In the genomic region with DNA sequence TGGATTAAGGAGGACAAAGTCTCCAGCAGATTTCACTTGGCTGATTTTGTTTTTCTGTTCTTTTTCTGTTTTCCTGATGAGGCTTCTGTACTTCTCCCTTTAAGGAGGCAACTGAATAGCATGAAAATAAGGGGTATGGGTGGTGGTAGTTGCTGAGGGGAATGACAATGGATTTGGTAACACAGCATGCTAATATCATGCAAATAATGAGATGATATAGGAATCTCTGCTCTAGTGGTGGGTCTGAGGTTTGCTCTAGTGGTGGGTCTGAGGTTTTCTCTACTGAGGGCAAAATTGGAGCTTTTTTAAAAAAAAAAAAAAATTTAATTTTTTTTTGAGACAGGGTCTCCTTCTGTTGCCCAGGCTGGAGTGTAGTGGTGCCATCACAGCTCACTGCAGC, we compare ENCODE assay signal across 17 cellular contexts.
DNase-seq lines count a peak whose midpoint lies in the region; ATAC-seq and TF ChIP-seq lines count a peak whose summit lies in the region.
"Had no signal": no experiment of that assay in that cellular context is flagged by ENCODE, and none has a peak within 500 bp of the region (broad histone marks: within the 10 kb centered on the region; RNA-seq: fewer than 3 reads in every experiment).

No MANE protein-coding gene starts in this region.

- H3K36me3 Mint-ChIP-seq in WTC11 (peaks cover 7% of the 10 kb centered on the region; the same call in 1 of the 2 replicates), osteocyte (ENCODE audit: unreplicated experiment) (peaks cover 5% of the 10 kb centered on the region), chondrocyte (ENCODE audit: low read depth) (peaks cover 2% of the 10 kb centered on the region)

- POLR2A ChIA-PET in WTC11 (lab: Charles Lee), result no interaction called here

- H3K27me3 ChIP-seq in left ventricle myocardium inferior (ENCODE audit: low read depth) (no peaks in the 10 kb centered on the region), hepatocyte (no peaks in the 10 kb centered on the region)

- no peak overlapping the region for H2AFZ ChIP-seq in hepatocyte

- peaks cover 7% of the 10 kb centered on the region for H4K20me1 ChIP-seq in hepatocyte (ENCODE audit: insufficient read depth, poor library complexity, severe bottlenecking)

- H3K27ac ChIP-seq in left ventricle myocardium inferior (replicated peaks) (peak overlapping the region; percentile 74), hepatocyte (no peak overlapping the region)
- H3K27ac ChIP-seq: A549 had no signal

- H3K27ac Mint-ChIP-seq in WTC11, result peak overlapping the region; percentile 15; the same call in 1 of the 2 replicates
- H3K27ac Mint-ChIP-seq in osteocyte (ENCODE audit: unreplicated experiment), result peak overlapping the region; percentile 74
- no peak overlapping the region for H3K27ac Mint-ChIP-seq in chondrocyte (ENCODE audit: unreplicated experiment)

- H3K36me3 ChIP-seq in left ventricle myocardium inferior, result no peaks in the 10 kb centered on the region
- H3K36me3 ChIP-seq in hepatocyte (replicated peaks; ENCODE audit: insufficient read depth, low read depth), result no peaks in the 10 kb centered on the region

- H3K9me3 Mint-ChIP-seq in WTC11 (no peaks in the 10 kb centered on the region), osteocyte (ENCODE audit: unreplicated experiment) (no peaks in the 10 kb centered on the region), chondrocyte (ENCODE audit: low read depth) (no peaks in the 10 kb centered on the region)
- H3K9me3 Mint-ChIP-seq: CD4-positive, CD25-positive, alpha-beta regulatory T cell had no signal

- intact Hi-C loops in left ventricle myocardium inferior (cut with micrococcal nuclease) (no loop called here), cardiac septum (cut with DNase I) (loop anchor here (10.0 kb wide), 1 partner anchor 493 kb away; no protein-coding TSS in a partner anchor)

- no peaks in the 10 kb centered on the region for H3K9me2 ChIP-seq in hepatocyte (replicated peaks; ENCODE audit: insufficient read depth)

- peaks cover 9% of the 10 kb centered on the region for H3K79me2 ChIP-seq in hepatocyte

- peak; percentile 59 for ATAC-seq in WTC11
- no peak for ATAC-seq in HG03175 (IDR thresholded peaks at IDR 0.05; ENCODE audit: unreplicated experiment)
- ATAC-seq: A549, K562 had no signal

- CTCF ChIA-PET in WTC11 (lab: Charles Lee), result interaction anchor here (0.6 to 1.1 kb wide), 4 partner anchors 22 to 165 kb away, joined by 3 to 5 read pairs (median 3); no protein-coding TSS in a partner anchor

- DNase-seq in left ventricle myocardium inferior, result no peak
- DNase-seq in cardiac septum (ENCODE audit: low spot score), result no peak
- DNase-seq in WTC11 (ENCODE audit: low spot score), result no peak
- no peak for DNase-seq in osteocyte (ENCODE audit: extremely low spot score, unreplicated experiment)
- no peak for DNase-seq in hepatocyte (ENCODE audit: low spot score)
- DNase-seq in chondrocyte (ENCODE audit: low spot score), result no peak
- DNase-seq: CD4-positive, CD25-positive, alpha-beta regulatory T cell; DMS79; HCEC 1CT; NCI-H1436 treated with DMSO at 0.1 percent for 48 hours; NCI-H2081 treated with DMSO at 0.1 percent for 48 hours; NCI-H2227 treated with DMSO at 0.1 percent for 48 hours; NCI-H524 treated with DMSO at 0.1 percent for 48 hours; RPMI8226 had no signal

- no peak overlapping the region for H3K4me2 ChIP-seq in hepatocyte
- H3K4me2 ChIP-seq: A549 had no signal

- H3K4me1 ChIP-seq in left ventricle myocardium inferior (peaks cover 100% of the 10 kb centered on the region), hepatocyte (ENCODE audit: insufficient read depth) (no peaks in the 10 kb centered on the region)

- H3K4me3 Mint-ChIP-seq in WTC11 (no peak overlapping the region), osteocyte (ENCODE audit: unreplicated experiment) (no peak overlapping the region), chondrocyte (ENCODE audit: unreplicated experiment) (no peak overlapping the region)

- TF ChIP-seq CTCF in left ventricle myocardium inferior (IDR thresholded peaks at IDR 0.05; ENCODE audit: borderline replicate concordance) (peak; percentile 7), WTC11 (IDR thresholded peaks at IDR 0.05) (no peak), osteocyte (IDR thresholded peaks at IDR 0.05) (no peak), hepatocyte (IDR thresholded peaks at IDR 0.05; ENCODE audit: poor library complexity) (no peak), chondrocyte (IDR thresholded peaks at IDR 0.05) (no peak)

- H3K27me3 Mint-ChIP-seq in WTC11 (ENCODE audit: low read depth) (no peaks in the 10 kb centered on the region), osteocyte (ENCODE audit: unreplicated experiment) (no peaks in the 10 kb centered on the region), chondrocyte (ENCODE audit: low read depth) (no peaks in the 10 kb centered on the region)
- H3K27me3 Mint-ChIP-seq: CD4-positive, CD25-positive, alpha-beta regulatory T cell had no signal

- H3K4me3 ChIP-seq in left ventricle myocardium inferior (no peak overlapping the region), hepatocyte (no peak overlapping the region)
- H3K4me3 ChIP-seq: A549, K562 had no signal

- peaks cover 32% of the 10 kb centered on the region for H3K4me1 Mint-ChIP-seq in WTC11
- H3K4me1 Mint-ChIP-seq in osteocyte (ENCODE audit: unreplicated experiment), result peaks cover 49% of the 10 kb centered on the region
- H3K4me1 Mint-ChIP-seq in chondrocyte (ENCODE audit: low read depth), result peaks cover 50% of the 10 kb centered on the region

- H3K9me3 ChIP-seq in left ventricle myocardium inferior (replicated peaks), result no peaks in the 10 kb centered on the region
- no peaks in the 10 kb centered on the region for H3K9me3 ChIP-seq in hepatocyte (ENCODE audit: low read depth)
- H3K9me3 ChIP-seq: A549 had no signal

TF ChIP-seq in WTC11, 78 proteins besides CTCF, POLR2A, EP300 and RAD21:
- TF ChIP-seq CREB1 (CRISPR knock-in tag; IDR thresholded peaks at IDR 0.05) (no peak), ZNF138 (CRISPR knock-in tag; conservative IDR thresholded peaks at IDR 0.05) (no peak), CREM (CRISPR knock-in tag; IDR thresholded peaks at IDR 0.05) (no peak), CBFB (CRISPR knock-in tag; IDR thresholded peaks at IDR 0.05; ENCODE audit: low read depth) (no peak)
- TF ChIP-seq, protein P1, sequence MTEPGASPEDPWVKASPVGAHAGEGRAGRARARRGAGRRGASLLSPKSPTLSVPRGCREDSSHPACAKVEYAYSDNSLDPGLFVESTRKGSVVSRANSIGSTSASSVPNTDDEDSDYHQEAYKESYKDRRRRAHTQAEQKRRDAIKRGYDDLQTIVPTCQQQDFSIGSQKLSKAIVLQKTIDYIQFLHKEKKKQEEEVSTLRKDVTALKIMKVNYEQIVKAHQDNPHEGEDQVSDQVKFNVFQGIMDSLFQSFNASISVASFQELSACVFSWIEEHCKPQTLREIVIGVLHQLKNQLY (CRISPR knock-in tag; IDR thresholded peaks at IDR 0.05), result no peak
- TF ChIP-seq, protein P2, sequence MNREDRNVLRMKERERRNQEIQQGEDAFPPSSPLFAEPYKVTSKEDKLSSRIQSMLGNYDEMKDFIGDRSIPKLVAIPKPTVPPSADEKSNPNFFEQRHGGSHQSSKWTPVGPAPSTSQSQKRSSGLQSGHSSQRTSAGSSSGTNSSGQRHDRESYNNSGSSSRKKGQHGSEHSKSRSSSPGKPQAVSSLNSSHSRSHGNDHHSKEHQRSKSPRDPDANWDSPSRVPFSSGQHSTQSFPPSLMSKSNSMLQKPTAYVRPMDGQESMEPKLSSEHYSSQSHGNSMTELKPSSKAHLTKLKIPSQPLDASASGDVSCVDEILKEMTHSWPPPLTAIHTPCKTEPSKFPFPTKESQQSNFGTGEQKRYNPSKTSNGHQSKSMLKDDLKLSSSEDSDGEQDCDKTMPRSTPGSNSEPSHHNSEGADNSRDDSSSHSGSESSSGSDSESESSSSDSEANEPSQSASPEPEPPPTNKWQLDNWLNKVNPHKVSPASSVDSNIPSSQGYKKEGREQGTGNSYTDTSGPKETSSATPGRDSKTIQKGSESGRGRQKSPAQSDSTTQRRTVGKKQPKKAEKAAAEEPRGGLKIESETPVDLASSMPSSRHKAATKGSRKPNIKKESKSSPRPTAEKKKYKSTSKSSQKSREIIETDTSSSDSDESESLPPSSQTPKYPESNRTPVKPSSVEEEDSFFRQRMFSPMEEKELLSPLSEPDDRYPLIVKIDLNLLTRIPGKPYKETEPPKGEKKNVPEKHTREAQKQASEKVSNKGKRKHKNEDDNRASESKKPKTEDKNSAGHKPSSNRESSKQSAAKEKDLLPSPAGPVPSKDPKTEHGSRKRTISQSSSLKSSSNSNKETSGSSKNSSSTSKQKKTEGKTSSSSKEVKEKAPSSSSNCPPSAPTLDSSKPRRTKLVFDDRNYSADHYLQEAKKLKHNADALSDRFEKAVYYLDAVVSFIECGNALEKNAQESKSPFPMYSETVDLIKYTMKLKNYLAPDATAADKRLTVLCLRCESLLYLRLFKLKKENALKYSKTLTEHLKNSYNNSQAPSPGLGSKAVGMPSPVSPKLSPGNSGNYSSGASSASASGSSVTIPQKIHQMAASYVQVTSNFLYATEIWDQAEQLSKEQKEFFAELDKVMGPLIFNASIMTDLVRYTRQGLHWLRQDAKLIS (CRISPR knock-in tag; IDR thresholded peaks at IDR 0.05; ENCODE audit: borderline replicate concordance), result no peak
TF ChIP-seq in WTC11: peak in this region for 0.
